In genomic region chr19:28578786-28579505, GRCh38 we compare ENCODE assay signal across 31 cellular contexts.
"Had no signal": no experiment of that assay in that cellular context is flagged by ENCODE, and none has a peak within 500 bp of the region (broad histone marks: within the 10 kb centered on the region; RNA-seq: fewer than 3 reads in every experiment).

No MANE protein-coding gene starts in this region.

- DNase-seq: activated CD4-positive, alpha-beta T cell treated with anti-CD3 and anti-CD28 coated beads for 48 hours; activated CD4-positive, alpha-beta T cell treated with anti-CD3 and anti-CD28 coated beads, Interleukin-2, amount 50 U/mL, for 4 hours; activated CD4-positive, CD25-positive, alpha-beta regulatory T cell treated with anti-CD3 and anti-CD28 coated beads, Interleukin-2, amount 50 U/mL, for 72 hours; activated CD8-positive, alpha-beta memory T cell treated with anti-CD3 and anti-CD28 coated beads, Interleukin-2, amount 50 U/mL, for 48 hours; activated CD8-positive, alpha-beta T cell treated with anti-CD3 and anti-CD28 coated beads, Interleukin-2, amount 10 ng/mL, durations not matched to agents 7 days and 5 days; activated effector memory CD4-positive, alpha-beta T cell treated with Interleukin-2 at 50 U/mL for 16 hours; activated naive CD4-positive, alpha-beta T cell; activated T-cell treated with anti-CD3 and anti-CD28 coated beads, Interleukin-2, amount 50 U/mL, for 1 hour; aorta; NCI-H1092 treated with DMSO at 0.1 percent for 48 hours; NCI-H1417 treated with DMSO at 0.1 percent for 48 hours; NCI-H1694; NCI-H2029; NCI-H2107; NCI-H2171 treated with DMSO at 0.1 percent for 48 hours; NCI-H345; NCI-H510A; NCI-H69; NK-92 treated with Interleukin-12 subunit alpha and Interleukin-12 subunit beta, amount 100 ng/mL, for 24 hours; OCI-M1; Right ventricle myocardium superior; SJCRH30; SW 1271 had no signal

- H3K9me3 ChIP-seq: SJCRH30 had no signal

- FAIRE-seq: bronchial epithelial cell had no signal

- H3K27ac Mint-ChIP-seq: activated CD8-positive, alpha-beta T cell treated with anti-CD3 and anti-CD28 coated beads, Interleukin-2, amount 10 ng/mL, durations not matched to agents 7 days and 5 days; activated naive CD4-positive, alpha-beta T cell treated with anti-CD3 and anti-CD28 coated beads, Interleukin-2, amount 50 U/mL, for 24 hours; T-helper 1 cell treated with Interleukin-12 subunit alpha and Interleukin-12 subunit beta and Interleukin-4 antibody, amounts not matched to agents 30 μg/mL and 1 μg/mL, for 36 hours had no signal

- H3K4me1 ChIP-seq: SJCRH30 had no signal

- H3K36me3 Mint-ChIP-seq: activated naive CD4-positive, alpha-beta T cell treated with anti-CD3 and anti-CD28 coated beads, Interleukin-2, amount 50 U/mL, for 24 hours had no signal

- H3K4me1 Mint-ChIP-seq: activated naive CD4-positive, alpha-beta T cell treated with anti-CD3 and anti-CD28 coated beads, Interleukin-2, amount 50 U/mL, for 24 hours; central memory CD8-positive, alpha-beta T cell had no signal

- H3K27ac ChIP-seq: KMS-11, RWPE1, SJCRH30 had no signal

- H3K4me3 ChIP-seq: SJCRH30 had no signal

- H3K4me2 ChIP-seq: KMS-11 had no signal

- H3K27me3 Mint-ChIP-seq: activated naive CD4-positive, alpha-beta T cell treated with anti-CD3 and anti-CD28 coated beads, Interleukin-2, amount 50 U/mL, for 24 hours; central memory CD8-positive, alpha-beta T cell had no signal

- H3K36me3 ChIP-seq: SJCRH30 had no signal

- H3K9ac ChIP-seq: KMS-11 had no signal

- H3K4me3 Mint-ChIP-seq: activated CD8-positive, alpha-beta T cell treated with anti-CD3 and anti-CD28 coated beads, Interleukin-2, amount 10 ng/mL, durations not matched to agents 7 days and 5 days; activated naive CD4-positive, alpha-beta T cell treated with anti-CD3 and anti-CD28 coated beads, Interleukin-2, amount 50 U/mL, for 24 hours; central memory CD8-positive, alpha-beta T cell; T-helper 1 cell treated with Interleukin-12 subunit alpha and Interleukin-12 subunit beta and Interleukin-4 antibody, amounts not matched to agents 30 μg/mL and 1 μg/mL, for 36 hours had no signal

- ATAC-seq: activated CD8-positive, alpha-beta T cell treated with anti-CD3 and anti-CD28 coated beads, Interleukin-2, amount 10 ng/mL, durations not matched to agents 7 days and 5 days; Panc1; SK-N-SH treated with all-trans-retinoic acid at 6 μM for 48 hours had no signal
